1 cellular context compared by ENCODE assay signal in genomic region chr1:30720271-30721223, GRCh38.
A peak's percentile ranks its signal among the peaks of the same experiment; 100 is the strongest.
TF ChIP-seq lines count a peak whose summit lies in the region.

No MANE protein-coding gene starts in this region.

TF ChIP-seq in HepG2, 621 proteins besides CTCF, POLR2A, EP300 and RAD21:
- TF ChIP-seq MNT (IDR thresholded peaks at IDR 0.05) (no peak), ATF7 (IDR thresholded peaks at IDR 0.05) (peak; percentile 90), ATF7 (CRISPR knock-in tag; IDR thresholded peaks at IDR 0.05) (no peak), ZNF629 (CRISPR knock-in tag; conservative IDR thresholded peaks at IDR 0.05) (peak; percentile 65), CREB1 (IDR thresholded peaks at IDR 0.05) (peak; percentile 90), CREB1 (CRISPR knock-in tag; IDR thresholded peaks at IDR 0.05) (no peak), ZNF138 (CRISPR knock-in tag; IDR thresholded peaks at IDR 0.05; ENCODE audit: low read depth) (no peak)
